ENCODE assay signal across 10 cellular contexts in genomic region chr1:93614550-93615200, GRCh38.
DNase-seq lines count a peak whose midpoint lies in the region; ATAC-seq, FAIRE-seq and TF ChIP-seq lines count a peak whose summit lies in the region.
"Had no signal": no experiment of that assay in that cellular context is flagged by ENCODE, and none has a peak within 500 bp of the region (broad histone marks: within the 10 kb centered on the region; RNA-seq: fewer than 3 reads in every experiment).

No MANE protein-coding gene starts in this region.

- POLR2A ChIA-PET in HepG2 (lab: Yijun Ruan, JAX): interaction anchor here (0.6 to 9.3 kb wide), 7 partner anchors 9 to 727 kb away, joined by 3 to 214 read pairs (median 6); partner anchors contain the start of genes DR1 and FNBP1L

- H3K4me3 Mint-ChIP-seq in activated naive CD4-positive, alpha-beta T cell treated with anti-CD3 and anti-CD28 coated beads, Interleukin-2, amount 50 U/mL, for 24 hours: no peak overlapping the region

- H3K36me3 Mint-ChIP-seq in activated naive CD4-positive, alpha-beta T cell treated with anti-CD3 and anti-CD28 coated beads, Interleukin-2, amount 50 U/mL, for 24 hours: no peaks in the 10 kb centered on the region

- peaks cover 16% of the 10 kb centered on the region for H3K4me1 Mint-ChIP-seq in activated naive CD4-positive, alpha-beta T cell treated with anti-CD3 and anti-CD28 coated beads, Interleukin-2, amount 50 U/mL, for 24 hours

- no peak for ATAC-seq in HepG2

- in situ Hi-C loops in HepG2 (cut with HindIII; ENCODE audit: extremely low pct_ligation_motif_present, low pct_unique_long_range_greater_than_20kb): loop anchor here (5.0 kb wide), 1 partner anchor 167 kb away; the partner anchor contains the start of gene FNBP1L
- in situ Hi-C loops in transverse colon (cut with MboI; ENCODE audit: low pct_ligation_motif_present in 1 of 4, low pct_unique_long_range_greater_than_20kb in 1 of 4, low sequenced_read_pairs in 3 of 4): loop anchor here in 2 of 4 donors (25.0 kb wide), 1 partner anchor 177 kb away; the partner anchor contains the start of gene FNBP1L (in 2 of the 2)

- no TSS peak for BruUV-seq in HepG2 (replicated peaks; lab: Mats Ljungman, UMichigan)

- H3K36me3 ChIP-seq in adrenal gland (replicated peaks in 1 of 2): no peaks in the 10 kb centered on the region
- H3K36me3 ChIP-seq in HepG2 (replicated peaks in 1 of 2; ENCODE audit: control insufficient read depth in 1 of 2, insufficient read depth in 2 of 2, low read length in 2 of 2): no peaks in the 10 kb centered on the region; a peak in 1 of 5 replicates
- H3K36me3 ChIP-seq in transverse colon: no peaks in the 10 kb centered on the region

- TF ChIP-seq RAD21 in HepG2 (CRISPR knock-in tag; IDR thresholded peaks at IDR 0.05): no peak

- H3K27me3 ChIP-seq in adrenal gland (no peaks in the 10 kb centered on the region), HepG2 (ENCODE audit: control insufficient read depth in 1 of 2, insufficient read depth in 2 of 2, low read length in 2 of 2) (no peaks in the 10 kb centered on the region), transverse colon (no peaks in the 10 kb centered on the region)
- H3K27me3 ChIP-seq: BLaER1 had no signal

- intact Hi-C loops in adrenal gland (cut with DNase I) (no loop called here), HepG2 (cut with micrococcal nuclease; ENCODE audit: unreplicated experiment) (loop anchor here (5.0 kb wide), 2 partner anchors 233 to 267 kb away; partner anchors contain the start of gene DR1), transverse colon (cut with DNase I; ENCODE audit: low total_unique reads) (loop anchor here (5.0 kb wide), 1 partner anchor 952 kb away; no protein-coding TSS in a partner anchor)

- no peak overlapping the region for H3K4me3 ChIP-seq in adrenal gland
- no peak overlapping the region for H3K4me3 ChIP-seq in HepG2 (replicated peaks in 1 of 3; ENCODE audit: insufficient read depth in 1 of 3, low read depth in 2 of 3, low read length in 3 of 3)
- no peak overlapping the region for H3K4me3 ChIP-seq in transverse colon
- H3K4me3 ChIP-seq: BLaER1 had no signal

- DNase-seq in activated naive CD4-positive, alpha-beta T cell treated with Interleukin-2 at 50 U/mL for 16 hours: no peak
- DNase-seq in adrenal gland (peak in 1 of 7 donors; percentile 42), HepG2 (ENCODE audit: low spot score) (peak; percentile 45), transverse colon (peak; percentile 70), AG08396 (ENCODE audit: low spot score) (no peak), MV-4-11 (lab: John Stamatoyannopoulos, UW) (no peak), GM12891 (ENCODE audit: insufficient read length, low spot score) (no peak)

- no peaks in the 10 kb centered on the region for H3K9me3 Mint-ChIP-seq in activated naive CD4-positive, alpha-beta T cell treated with anti-CD3 and anti-CD28 coated beads, Interleukin-2, amount 50 U/mL, for 24 hours

- H3K4me1 ChIP-seq in adrenal gland (replicated peaks in 1 of 2): peaks cover 16 to 46% of the 10 kb centered on the region in 2 donors
- peaks cover 86% of the 10 kb centered on the region for H3K4me1 ChIP-seq in HepG2 (ENCODE audit: insufficient read depth, low read length)
- H3K4me1 ChIP-seq in transverse colon: peaks cover 30 to 68% (median 58%) of the 10 kb centered on the region in 4 donors

- 85 to 90% (median 87%) methylated on average over 11 of the region's 11 CpGs for WGBS in adrenal gland, 4 donors
- WGBS in HepG2 (ENCODE audit: low lambda C conversion rate): 60% methylated on average over 11 of the region's 11 CpGs
- 59 to 71% methylated on average over 4 to 11 of the region's 11 CpGs for WGBS in transverse colon (ENCODE audit: low coverage in 1 of 2), 2 donors

- H3K27ac ChIP-seq in adrenal gland: peak overlapping the region in 3 of 5 donors; percentile 9 to 64 (median 49)
- peak overlapping the region; percentile 100 for H3K27ac ChIP-seq in HepG2 (ENCODE audit: extremely low read length, insufficient read depth, low read length)
- peak overlapping the region; percentile 42 to 91 (median 56) for H3K27ac ChIP-seq in transverse colon
- H3K27ac ChIP-seq: BLaER1 had no signal

- TF ChIP-seq POLR2A in adrenal gland (IDR thresholded peaks at IDR 0.05): no peak
- TF ChIP-seq POLR2A in HepG2 (IDR thresholded peaks at IDR 0.05; ENCODE audit: insufficient read depth in 1 of 2, low read depth in 2 of 2, low read length in 2 of 2): no peak
- no peak for TF ChIP-seq POLR2A in transverse colon (IDR thresholded peaks at IDR 0.05)
- no peak for TF ChIP-seq POLR2A in GM12891 (IDR thresholded peaks at IDR 0.05; ENCODE audit: low read depth, low read length)

- peaks cover 5% of the 10 kb centered on the region for H3K79me2 ChIP-seq in HepG2 (ENCODE audit: insufficient read depth, low read length)

- no peaks in the 10 kb centered on the region for H3K27me3 Mint-ChIP-seq in activated naive CD4-positive, alpha-beta T cell treated with anti-CD3 and anti-CD28 coated beads, Interleukin-2, amount 50 U/mL, for 24 hours

- CTCF ChIA-PET in HepG2 (lab: Yijun Ruan, JAX; ENCODE audit: low intra/inter-chr PET ratio, low total read pairs): no interaction called here

- H3K9me3 ChIP-seq in adrenal gland (replicated peaks in 1 of 3) (no peaks in the 10 kb centered on the region), HepG2 (ENCODE audit: low read length) (no peaks in the 10 kb centered on the region), transverse colon (no peaks in the 10 kb centered on the region)
- H3K9me3 ChIP-seq: BLaER1 had no signal

- peak overlapping the region; percentile 43; the same call in 1 of the 2 replicates for H3K4me2 ChIP-seq in HepG2 (ENCODE audit: low read depth, low read length)
- H3K4me2 ChIP-seq: BLaER1 had no signal

- peak in 1 of 2 experiments; percentile 59; a peak in 1 of 4 replicates for TF ChIP-seq EP300 in HepG2 (IDR thresholded peaks at IDR 0.05; ENCODE audit: low read depth in 2 of 2, low read length in 2 of 2)
- peak; percentile 58; the same call in 1 of the 2 replicates for TF ChIP-seq EP300 in HepG2 (CRISPR knock-in tag; IDR thresholded peaks at IDR 0.05; ENCODE audit: borderline replicate concordance)
- no peak for TF ChIP-seq EP300 in transverse colon (IDR thresholded peaks at IDR 0.05; ENCODE audit: low read depth)

- TF ChIP-seq CTCF in adrenal gland (IDR thresholded peaks at IDR 0.05) (no peak), HepG2 (CRISPR knock-in tag; IDR thresholded peaks at IDR 0.05) (no peak), transverse colon (IDR thresholded peaks at IDR 0.05) (no peak)

- no peaks in the 10 kb centered on the region for H4K20me1 ChIP-seq in HepG2 (ENCODE audit: insufficient read depth, low read length)

- peak overlapping the region; percentile 46 for H3K27ac Mint-ChIP-seq in activated naive CD4-positive, alpha-beta T cell treated with anti-CD3 and anti-CD28 coated beads, Interleukin-2, amount 50 U/mL, for 24 hours

- FAIRE-seq in HepG2 (lab: Jason Lieb, UNC) (no peak), GM12891 (lab: Jason Lieb, UNC) (no peak)
- FAIRE-seq: endometrium had no signal

- H2AFZ ChIP-seq in HepG2 (ENCODE audit: low read length): no peak overlapping the region

- peak overlapping the region; percentile 47 for H3K9ac ChIP-seq in HepG2 (ENCODE audit: insufficient read depth, low read depth, low read length)
- H3K9ac ChIP-seq: BLaER1 had no signal

TF ChIP-seq in HepG2, 621 proteins besides CTCF, POLR2A, EP300 and RAD21 (continues in another document):
- no peak for TF ChIP-seq IRF1 (CRISPR knock-in tag; IDR thresholded peaks at IDR 0.05; ENCODE audit: low read depth)
- TF ChIP-seq ELF3 (CRISPR knock-in tag; IDR thresholded peaks at IDR 0.05): 0 out of 2 replicates have a peak, but pooled peaks have one; percentile 15
- TF ChIP-seq CHD4 (IDR thresholded peaks at IDR 0.05; ENCODE audit: borderline replicate concordance, low read length): peak; percentile 46; the same call in 1 of the 2 replicates
- TF ChIP-seq GATAD2A (CRISPR knock-in tag; IDR thresholded peaks at IDR 0.05): peak; percentile 41; the same call in 1 of the 2 replicates
- TF ChIP-seq RARA (CRISPR knock-in tag; IDR thresholded peaks at IDR 0.05): peak; percentile 24; the same call in 1 of the 2 replicates
- no peak for TF ChIP-seq ISL2 (CRISPR knock-in tag; IDR thresholded peaks at IDR 0.05)
- TF ChIP-seq ZNF589 (CRISPR knock-in tag; conservative IDR thresholded peaks at IDR 0.05): no peak
- TF ChIP-seq FOSL2 (CRISPR knock-in tag; IDR thresholded peaks at IDR 0.05): peak; percentile 91
- no peak for TF ChIP-seq ZNF839 (CRISPR knock-in tag; IDR thresholded peaks at IDR 0.05; ENCODE audit: borderline replicate concordance)
- TF ChIP-seq SP5 (CRISPR knock-in tag; IDR thresholded peaks at IDR 0.05; ENCODE audit: borderline replicate concordance, low read depth): peak; percentile 50; the same call in 1 of the 2 replicates

TF ChIP-seq in GM12891, 5 proteins besides CTCF, POLR2A, EP300 and RAD21:
- TF ChIP-seq POLR2AphosphoS5 (IDR thresholded peaks at IDR 0.05; ENCODE audit: low read depth, low read length) (no peak), TAF1 (IDR thresholded peaks at IDR 0.05; ENCODE audit: low read depth, low read length) (no peak), PAX5 (IDR thresholded peaks at IDR 0.05; ENCODE audit: insufficient read depth, low read length, severe bottlenecking) (no peak), POU2F2 (IDR thresholded peaks at IDR 0.05; ENCODE audit: low read depth, low read length) (no peak), SPI1 (IDR thresholded peaks at IDR 0.05; ENCODE audit: low read depth, low read length) (no peak)
TF ChIP-seq in GM12891: peak in this region for 0.

Comparison
In these comparisons a context has a peak if more than half of its experiments do, and no peak if none do; other contexts are left out.
1. DNase-seq: peak in HepG2 (single experiment) and transverse colon (single experiment); none in activated naive CD4-positive, alpha-beta T cell treated with Interleukin-2 at 50 U/mL for 16 hours (single experiment), AG08396 (single experiment), MV-4-11 (single experiment) and GM12891 (single experiment).
2. H3K27ac ChIP-seq: peak in every context shown above with its lines; median percentile 100 in HepG2; 56 in transverse colon; 49 in adrenal gland.
3. intact Hi-C loops: an anchor here in HepG2 (5.0 kb wide) and transverse colon (5.0 kb wide); none called in adrenal gland.